In genomic region chr1:150981805-150982712, GRCh38 we compare ENCODE assay signal across 1 cellular context.
A peak's percentile ranks its signal among the peaks of the same experiment; 100 is the strongest.
TF ChIP-seq lines count a peak whose summit lies in the region.

Gene ANXA9, plus strand, starts transcription at chr1:150982292. Its CDS starts 814 bp downstream, at chr1:150983106.

TF ChIP-seq in K562, 482 proteins besides CTCF, POLR2A, EP300 and RAD21 (continued from another document and continues in another):
- 0 out of 6 replicates have a peak, but pooled peaks of 1 of the 3 experiments have one; percentile 12 for TF ChIP-seq ZBTB11 (CRISPR knock-in tag; IDR thresholded peaks at IDR 0.05)
- no peak for TF ChIP-seq E2F4 (CRISPR knock-in tag; IDR thresholded peaks at IDR 0.05; ENCODE audit: low read depth)
- 0 out of 2 replicates have a peak, but pooled peaks have one; percentile 27 for TF ChIP-seq CREB3 (tag; conservative IDR thresholded peaks at IDR 0.05; ENCODE audit: low read depth)
- TF ChIP-seq ZNF184 (CRISPR knock-in tag; IDR thresholded peaks at IDR 0.05), result no peak
- no peak for TF ChIP-seq CHD4 (IDR thresholded peaks at IDR 0.05; ENCODE audit: insufficient read depth, insufficient replicate concordance, low read depth, low read length, poor library complexity, severe bottlenecking)
- TF ChIP-seq ATF1 (CRISPR knock-in tag; IDR thresholded peaks at IDR 0.05), result no peak
- TF ChIP-seq ATF1 (tag; IDR thresholded peaks at IDR 0.05), result peak; percentile 27; the same call in 1 of the 2 replicates
- TF ChIP-seq ZNF41 (CRISPR knock-in tag; conservative IDR thresholded peaks at IDR 0.05), result no peak
- peak; percentile 36; the same call in 1 of the 2 replicates for TF ChIP-seq TFAP4 (CRISPR knock-in tag; IDR thresholded peaks at IDR 0.05; ENCODE audit: borderline replicate concordance)
- TF ChIP-seq, protein P1, sequence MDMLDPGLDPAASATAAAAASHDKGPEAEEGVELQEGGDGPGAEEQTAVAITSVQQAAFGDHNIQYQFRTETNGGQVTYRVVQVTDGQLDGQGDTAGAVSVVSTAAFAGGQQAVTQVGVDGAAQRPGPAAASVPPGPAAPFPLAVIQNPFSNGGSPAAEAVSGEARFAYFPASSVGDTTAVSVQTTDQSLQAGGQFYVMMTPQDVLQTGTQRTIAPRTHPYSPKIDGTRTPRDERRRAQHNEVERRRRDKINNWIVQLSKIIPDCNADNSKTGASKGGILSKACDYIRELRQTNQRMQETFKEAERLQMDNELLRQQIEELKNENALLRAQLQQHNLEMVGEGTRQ (CRISPR knock-in tag; IDR thresholded peaks at IDR 0.05), result 0 out of 2 replicates have a peak, but pooled peaks have one; percentile 14
- TF ChIP-seq USF1 (CRISPR knock-in tag; IDR thresholded peaks at IDR 0.05), result peak; percentile 66
- no peak for TF ChIP-seq HNRNPUL1 (IDR thresholded peaks at IDR 0.05; ENCODE audit: low read length)
- TF ChIP-seq NRF1 (conservative IDR thresholded peaks at IDR 0.05 in 1 of 2, IDR thresholded peaks at IDR 0.05 in 1 of 2), result peak; percentile 13 to 33; a peak in 1 of 4 replicates
- TF ChIP-seq SRSF9 (IDR thresholded peaks at IDR 0.05; ENCODE audit: borderline replicate concordance, low read depth, low read length), result no peak
- 0 out of 4 replicates have a peak, but pooled peaks of 1 of the 2 experiments have one; percentile 28 for TF ChIP-seq MAZ (CRISPR knock-in tag; conservative IDR thresholded peaks at IDR 0.05 in 1 of 2, IDR thresholded peaks at IDR 0.05 in 1 of 2)
- no peak for TF ChIP-seq TSHZ1 (CRISPR knock-in tag; IDR thresholded peaks at IDR 0.05)
- TF ChIP-seq ESRRA (IDR thresholded peaks at IDR 0.05; ENCODE audit: borderline replicate concordance, low read depth), result peak; percentile 15; the same call in 1 of the 2 replicates
- TF ChIP-seq, protein P2, sequence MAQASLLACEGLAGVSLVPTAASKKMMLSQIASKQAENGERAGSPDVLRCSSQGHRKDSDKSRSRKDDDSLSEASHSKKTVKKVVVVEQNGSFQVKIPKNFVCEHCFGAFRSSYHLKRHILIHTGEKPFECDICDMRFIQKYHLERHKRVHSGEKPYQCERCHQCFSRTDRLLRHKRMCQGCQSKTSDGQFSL (CRISPR knock-in tag; IDR thresholded peaks at IDR 0.05), result 0 out of 2 replicates have a peak, but pooled peaks have one; percentile 19
- TF ChIP-seq, protein P2 (tag; IDR thresholded peaks at IDR 0.05), result 0 out of 4 replicates have a peak, but pooled peaks of 1 of the 2 experiments have one; percentile 16
- no peak for TF ChIP-seq ZHX1 (conservative IDR thresholded peaks at IDR 0.05; ENCODE audit: low read length)
- no peak for TF ChIP-seq RBM17 (IDR thresholded peaks at IDR 0.05; ENCODE audit: borderline replicate concordance, low read depth, low read length)
- no peak for TF ChIP-seq SPI1 (IDR thresholded peaks at IDR 0.05; ENCODE audit: borderline replicate concordance, low read depth, low read length)
- no peak for TF ChIP-seq ZBTB17 (CRISPR knock-in tag; IDR thresholded peaks at IDR 0.05)
- TF ChIP-seq HMGXB4 (CRISPR knock-in tag; IDR thresholded peaks at IDR 0.05), result no peak
- TF ChIP-seq ZNF589 (CRISPR knock-in tag; IDR thresholded peaks at IDR 0.05; ENCODE audit: low read depth), result peak; percentile 45; the same call in 1 of the 2 replicates
- TF ChIP-seq CBX8 (IDR thresholded peaks at IDR 0.05; ENCODE audit: borderline replicate concordance, extremely low read depth, low read depth, low read length, poor library complexity, severe bottlenecking), result no peak
